In genomic region chr4:173367285-173367684, GRCh38 we compare ENCODE assay signal across 11 cellular contexts. TPM values are rescaled to one million over a fixed set of nuclear protein-coding genes. Genes with fewer than 3 reads are reported as not detected.
DNase-seq lines count a peak whose midpoint lies in the region; ATAC-seq lines count a peak whose summit lies in the region.
"Had no signal": no experiment of that assay in that cellular context is flagged by ENCODE, and none has a peak within 500 bp of the region (broad histone marks: within the 10 kb centered on the region; RNA-seq: fewer than 3 reads in every experiment).

No MANE protein-coding gene starts in this region.

- H3K4me3 Mint-ChIP-seq in activated CD4-positive, alpha-beta T cell treated with anti-CD3 and anti-CD28 coated beads, Interleukin-2, amount 10 ng/mL, durations not matched to agents 24 days and 14 days: peak overlapping the region; percentile 66
- H3K4me3 Mint-ChIP-seq: activated naive CD4-positive, alpha-beta T cell treated with anti-CD3 and anti-CD28 coated beads, Interleukin-2, amount 50 U/mL, for 24 hours had no signal

- ATAC-seq in HG03159 (IDR thresholded peaks at IDR 0.05; ENCODE audit: unreplicated experiment) (peak; percentile 9), HG02970 (IDR thresholded peaks at IDR 0.05; ENCODE audit: low FRiP score, unreplicated experiment) (no peak)

- no peaks in the 10 kb centered on the region for H3K27me3 Mint-ChIP-seq in activated CD4-positive, alpha-beta T cell treated with anti-CD3 and anti-CD28 coated beads, Interleukin-2, amount 10 ng/mL, durations not matched to agents 24 days and 14 days

- H3K27ac Mint-ChIP-seq in activated CD4-positive, alpha-beta T cell treated with anti-CD3 and anti-CD28 coated beads, Interleukin-2, amount 10 ng/mL, durations not matched to agents 24 days and 14 days: peak overlapping the region; percentile 80
- H3K27ac Mint-ChIP-seq: activated naive CD4-positive, alpha-beta T cell treated with anti-CD3 and anti-CD28 coated beads, Interleukin-2, amount 50 U/mL, for 24 hours had no signal

- H3K9ac ChIP-seq in adipocyte (ENCODE audit: low read length) (no peak overlapping the region), skeletal muscle satellite cell (ENCODE audit: low read depth, low read length) (no peak overlapping the region)

- no peaks in the 10 kb centered on the region for H3K9me3 Mint-ChIP-seq in activated CD4-positive, alpha-beta T cell treated with anti-CD3 and anti-CD28 coated beads, Interleukin-2, amount 10 ng/mL, durations not matched to agents 24 days and 14 days
- H3K9me3 Mint-ChIP-seq: activated naive CD4-positive, alpha-beta T cell treated with anti-CD3 and anti-CD28 coated beads, Interleukin-2, amount 50 U/mL, for 24 hours had no signal

- H3K36me3 ChIP-seq in adipocyte (ENCODE audit: control insufficient read depth, insufficient read depth, low read length, severe bottlenecking) (no peaks in the 10 kb centered on the region), skeletal muscle satellite cell (ENCODE audit: insufficient read depth, low read length) (no peaks in the 10 kb centered on the region)

- peaks cover 15% of the 10 kb centered on the region for H3K36me3 Mint-ChIP-seq in activated CD4-positive, alpha-beta T cell treated with anti-CD3 and anti-CD28 coated beads, Interleukin-2, amount 10 ng/mL, durations not matched to agents 24 days and 14 days (ENCODE audit: low read depth)
- H3K36me3 Mint-ChIP-seq: activated naive CD4-positive, alpha-beta T cell treated with anti-CD3 and anti-CD28 coated beads, Interleukin-2, amount 50 U/mL, for 24 hours had no signal

- H3K4me1 Mint-ChIP-seq in activated CD4-positive, alpha-beta T cell treated with anti-CD3 and anti-CD28 coated beads, Interleukin-2, amount 10 ng/mL, durations not matched to agents 24 days and 14 days: peaks cover 40% of the 10 kb centered on the region

- intact Hi-C loops in activated CD4-positive, alpha-beta T cell treated with anti-CD3 and anti-CD28 coated beads, Interleukin-2, amount 10 ng/mL, durations not matched to agents 24 days and 14 days (cut with micrococcal nuclease): no loop called here

- peak overlapping the region; percentile 61 for H3K4me2 ChIP-seq in skeletal muscle satellite cell (ENCODE audit: low read length)

- no peaks in the 10 kb centered on the region for H3K27me3 ChIP-seq in adipocyte (replicated peaks; ENCODE audit: control insufficient read depth, insufficient read depth, low read length)
- H3K27me3 ChIP-seq in skeletal muscle satellite cell (ENCODE audit: control insufficient read depth, insufficient read depth, low read length): no peaks in the 10 kb centered on the region

- no peak overlapping the region for H3K4me3 ChIP-seq in adipocyte (ENCODE audit: low read length)
- peak overlapping the region; percentile 33 for H3K4me3 ChIP-seq in skeletal muscle satellite cell (ENCODE audit: low read length)

- peak; percentile 68 for DNase-seq in activated CD4-positive, alpha-beta T cell treated with anti-CD3 and anti-CD28 coated beads, Interleukin-2, amount 10 ng/mL, durations not matched to agents 24 days and 14 days
- DNase-seq in activated CD4-positive, alpha-beta T cell treated with anti-CD3 and anti-CD28 coated beads for 4 hours: no peak
- peak; percentile 14 for DNase-seq in adipocyte (ENCODE audit: low read depth)
- no peak for DNase-seq in iPS-NIHi11 (ENCODE audit: low spot score)
- DNase-seq in SW 1271 (lab: John Stamatoyannopoulos, UW): no peak
- DNase-seq: NCI-H526 treated with DMSO at 0.1 percent for 48 hours; stimulated activated CD4-positive, alpha-beta T cell treated with anti-CD3 and anti-CD28 coated beads, Interleukin-4, amount 100 ng/mL, for 24 hours had no signal

- H3K9me3 ChIP-seq in adipocyte (ENCODE audit: control insufficient read depth, low read length): no peaks in the 10 kb centered on the region
- H3K9me3 ChIP-seq in skeletal muscle satellite cell (replicated peaks; ENCODE audit: low read length): no peaks in the 10 kb centered on the region

- no peaks in the 10 kb centered on the region for H3K4me1 ChIP-seq in adipocyte (ENCODE audit: control insufficient read depth, insufficient read depth, low read length)
- H3K4me1 ChIP-seq in skeletal muscle satellite cell (ENCODE audit: control insufficient read depth, insufficient read depth, low read length): peaks cover 13% of the 10 kb centered on the region

RNA-seq across cellular contexts. Expression of gene SAP30, which starts 3.5 kb away (rescaled TPM):
- 33.1 and 33.8 TPM in 2 replicates for total RNA-seq in activated CD4-positive, alpha-beta T cell treated with anti-CD3 and anti-CD28 coated beads, Interleukin-2, amount 10 ng/mL, durations not matched to agents 24 days and 14 days
- total RNA-seq in skeletal muscle satellite cell (2012; rRNA removed): 20.8 and 37.1 TPM in 2 replicates

RNA-seq across cellular contexts. Expression of gene SCRG1, which starts 31.6 kb away (rescaled TPM):
- not detected in 2 replicates for total RNA-seq in activated CD4-positive, alpha-beta T cell treated with anti-CD3 and anti-CD28 coated beads, Interleukin-2, amount 10 ng/mL, durations not matched to agents 24 days and 14 days
- under 0.01 and 0.66 TPM in 2 replicates for total RNA-seq in skeletal muscle satellite cell (2012; rRNA removed)

RNA-seq across cellular contexts. Expression of gene HMGB2, which starts 33.1 kb away (rescaled TPM):
- 311 and 315 TPM in 2 replicates for total RNA-seq in activated CD4-positive, alpha-beta T cell treated with anti-CD3 and anti-CD28 coated beads, Interleukin-2, amount 10 ng/mL, durations not matched to agents 24 days and 14 days
- total RNA-seq in skeletal muscle satellite cell (2012; rRNA removed): 46.3 and 64.9 TPM in 2 replicates

Comparison
In these comparisons a context has a peak if more than half of its experiments do, and no peak if none do; other contexts are left out.
1. DNase-seq: peak in activated CD4-positive, alpha-beta T cell treated with anti-CD3 and anti-CD28 coated beads, Interleukin-2, amount 10 ng/mL, durations not matched to agents 24 days and 14 days (single experiment) and adipocyte (single experiment); none in activated CD4-positive, alpha-beta T cell treated with anti-CD3 and anti-CD28 coated beads for 4 hours (0 of 2), iPS-NIHi11 (single experiment) and SW 1271 (0 of 2).